16 cellular contexts compared by ENCODE assay signal in the genomic region with DNA sequence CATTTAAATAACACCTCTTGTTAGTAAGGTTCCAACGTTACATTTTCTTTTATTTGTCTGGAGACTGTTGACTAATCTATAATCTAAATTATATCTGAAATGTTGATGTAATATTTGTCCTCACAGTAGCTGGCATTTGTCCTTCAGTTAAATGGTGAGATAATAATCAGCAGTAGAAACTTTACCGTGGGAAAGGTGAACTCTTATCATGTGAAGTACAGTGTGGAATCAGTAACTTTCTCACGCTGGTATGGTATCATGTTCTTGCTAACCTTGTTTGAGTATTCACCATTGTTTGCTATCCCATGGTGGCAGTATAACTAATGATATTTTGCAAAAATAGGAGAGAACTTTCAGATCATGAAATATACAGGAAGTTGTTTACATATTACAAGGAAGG. TPM values are rescaled to one million over a fixed set of nuclear protein-coding genes. Genes with fewer than 3 reads are reported as not detected.
DNase-seq lines count a peak whose midpoint lies in the region; ATAC-seq and TF ChIP-seq lines count a peak whose summit lies in the region.
"Had no signal": no experiment of that assay in that cellular context is flagged by ENCODE, and none has a peak within 500 bp of the region (broad histone marks: within the 10 kb centered on the region; RNA-seq: fewer than 3 reads in every experiment).

No MANE protein-coding gene starts in this region.

- DNase-seq in Caki2 (ENCODE audit: low read depth) (peak; percentile 55), memory B cell (ENCODE audit: low spot score in 2 of 2) (no peak), NCI-H774 (lab: John Stamatoyannopoulos, UW) (no peak), NOMO-1 treated with dmso at 0.1 percent for 144 hours (lab: John Stamatoyannopoulos, UW; ENCODE audit: unreplicated experiment) (no peak)
- DNase-seq in activated T-helper 1 cell treated with anti-CD3 and anti-CD28 coated beads, Interleukin-12 subunit alpha, Interleukin-12 subunit beta, Interleukin-2, Interleukin-4 antibody, amounts not matched to agents 30 ng/mL and 10 ng/mL and 1 ng/mL, durations not matched to agents 14 hours and 24 hours and 36 hours (ENCODE audit: low spot score) = no peak
- DNase-seq: activated gamma-delta T cell; lower lobe of right lung; NCI-H1105 treated with DMSO at 0.1 percent for 48 hours; stimulated activated CD4-positive, alpha-beta T cell treated with anti-CD3 and anti-CD28 coated beads, Interleukin-4, amount 100 ng/mL, for 4 hours; stimulated activated naive CD8-positive, alpha-beta T cell treated with anti-CD3 and anti-CD28 coated beads, Interleukin-15, Interleukin-2, amounts not matched to agents 100 U/mL and 50 U/mL, for 24 hours had no signal

- H3K27me3 Mint-ChIP-seq in activated T-helper 1 cell treated with anti-CD3 and anti-CD28 coated beads, Interleukin-12 subunit alpha, Interleukin-12 subunit beta, Interleukin-2, Interleukin-4 antibody, amounts not matched to agents 30 ng/mL and 10 ng/mL and 1 ng/mL, durations not matched to agents 14 hours and 24 hours and 36 hours (ENCODE audit: insufficient read depth) = no peaks in the 10 kb centered on the region
- H3K27me3 Mint-ChIP-seq in memory B cell = no peaks in the 10 kb centered on the region
- H3K27me3 Mint-ChIP-seq: B cell had no signal

- H3K27ac ChIP-seq in HEK293 (ENCODE audit: extremely low read depth, low read depth, low read length) = no peak overlapping the region
- H3K27ac ChIP-seq: lower lobe of right lung had no signal

- POLR2A ChIA-PET in HEK293 (lab: Yijun Ruan, JAX) = interaction anchor here (0.9 kb wide), 1 partner anchor 132 kb away, joined by 3 read pairs; no protein-coding TSS in a partner anchor

- TF ChIP-seq CTCF in HEK293 (tag by site-specific recombination; IDR thresholded peaks at IDR 0.05) = no peak

- no peak overlapping the region for H3K4me3 ChIP-seq in HEK293 (ENCODE audit: low read depth, low read length)
- H3K4me3 ChIP-seq: lower lobe of right lung had no signal

- peaks cover 54% of the 10 kb centered on the region for H3K4me1 Mint-ChIP-seq in activated T-helper 1 cell treated with anti-CD3 and anti-CD28 coated beads, Interleukin-12 subunit alpha, Interleukin-12 subunit beta, Interleukin-2, Interleukin-4 antibody, amounts not matched to agents 30 ng/mL and 10 ng/mL and 1 ng/mL, durations not matched to agents 14 hours and 24 hours and 36 hours (ENCODE audit: low read depth)
- H3K4me1 Mint-ChIP-seq in memory B cell = peaks cover 18% of the 10 kb centered on the region

- H3K9me3 Mint-ChIP-seq in activated T-helper 1 cell treated with anti-CD3 and anti-CD28 coated beads, Interleukin-12 subunit alpha, Interleukin-12 subunit beta, Interleukin-2, Interleukin-4 antibody, amounts not matched to agents 30 ng/mL and 10 ng/mL and 1 ng/mL, durations not matched to agents 14 hours and 24 hours and 36 hours = no peaks in the 10 kb centered on the region
- H3K9me3 Mint-ChIP-seq in memory B cell = no peaks in the 10 kb centered on the region

- H3K27ac Mint-ChIP-seq in activated T-helper 1 cell treated with anti-CD3 and anti-CD28 coated beads, Interleukin-12 subunit alpha, Interleukin-12 subunit beta, Interleukin-2, Interleukin-4 antibody, amounts not matched to agents 30 ng/mL and 10 ng/mL and 1 ng/mL, durations not matched to agents 14 hours and 24 hours and 36 hours = peak overlapping the region; percentile 31
- peak overlapping the region; percentile 67 for H3K27ac Mint-ChIP-seq in memory B cell
- H3K27ac Mint-ChIP-seq: B cell had no signal

- in situ Hi-C loops in Caki2 (cut with HindIII; ENCODE audit: low pct_unique_long_range_greater_than_20kb, low sequenced_read_pairs) = no loop called here

- H3K36me3 ChIP-seq in HEK293 (ENCODE audit: control insufficient read depth in 2 of 2, insufficient read depth in 1 of 2, low read length in 2 of 2) = peaks cover 38 to 72% of the 10 kb centered on the region in 2 experiments

- no peak overlapping the region for H3K4me3 Mint-ChIP-seq in activated T-helper 1 cell treated with anti-CD3 and anti-CD28 coated beads, Interleukin-12 subunit alpha, Interleukin-12 subunit beta, Interleukin-2, Interleukin-4 antibody, amounts not matched to agents 30 ng/mL and 10 ng/mL and 1 ng/mL, durations not matched to agents 14 hours and 24 hours and 36 hours
- H3K4me3 Mint-ChIP-seq in memory B cell = no peak overlapping the region
- H3K4me3 Mint-ChIP-seq: B cell had no signal

- H3K4me1 ChIP-seq in HEK293 (ENCODE audit: control insufficient read depth, insufficient read depth, low read length) = peaks cover 11% of the 10 kb centered on the region

- intact Hi-C loops in activated T-helper 1 cell treated with anti-CD3 and anti-CD28 coated beads, Interleukin-12 subunit alpha, Interleukin-12 subunit beta, Interleukin-2, Interleukin-4 antibody, amounts not matched to agents 30 ng/mL and 10 ng/mL and 1 ng/mL, durations not matched to agents 14 hours and 24 hours and 36 hours (cut with micrococcal nuclease) = loop anchor here (5.0 kb wide), 4 partner anchors 78 to 293 kb away; a partner anchor contains a TSS

- H3K36me3 Mint-ChIP-seq in activated T-helper 1 cell treated with anti-CD3 and anti-CD28 coated beads, Interleukin-12 subunit alpha, Interleukin-12 subunit beta, Interleukin-2, Interleukin-4 antibody, amounts not matched to agents 30 ng/mL and 10 ng/mL and 1 ng/mL, durations not matched to agents 14 hours and 24 hours and 36 hours (ENCODE audit: low read depth) = peaks cover 39% of the 10 kb centered on the region
- H3K36me3 Mint-ChIP-seq in memory B cell = peaks cover 7% of the 10 kb centered on the region

- CTCF ChIA-PET in HEK293 (lab: Yijun Ruan, JAX) = interaction anchor here (0.6 to 1.7 kb wide), 7 partner anchors 12 to 496 kb away, joined by 3 to 6 read pairs (median 5); no protein-coding TSS in a partner anchor

- no peak for ATAC-seq in memory B cell (ENCODE audit: low read depth)
- no peak for ATAC-seq in HG02759 (IDR thresholded peaks at IDR 0.05; ENCODE audit: unreplicated experiment)
- no peak for ATAC-seq in GM21367 (IDR thresholded peaks at IDR 0.05; ENCODE audit: unreplicated experiment)
- ATAC-seq: lower lobe of right lung; stimulated activated naive CD8-positive, alpha-beta T cell treated with anti-CD3 and anti-CD28 coated beads, Interleukin-15, Interleukin-2, amounts not matched to agents 100 U/mL and 50 U/mL, for 24 hours had no signal

- no peaks in the 10 kb centered on the region for H3K9me3 ChIP-seq in HEK293 (ENCODE audit: control insufficient read depth, insufficient read depth, low read depth, low read length)
- H3K9me3 ChIP-seq: lower lobe of right lung had no signal

TF ChIP-seq in HEK293, 187 proteins besides CTCF, POLR2A, EP300 and RAD21:
- TF ChIP-seq, protein P1, sequence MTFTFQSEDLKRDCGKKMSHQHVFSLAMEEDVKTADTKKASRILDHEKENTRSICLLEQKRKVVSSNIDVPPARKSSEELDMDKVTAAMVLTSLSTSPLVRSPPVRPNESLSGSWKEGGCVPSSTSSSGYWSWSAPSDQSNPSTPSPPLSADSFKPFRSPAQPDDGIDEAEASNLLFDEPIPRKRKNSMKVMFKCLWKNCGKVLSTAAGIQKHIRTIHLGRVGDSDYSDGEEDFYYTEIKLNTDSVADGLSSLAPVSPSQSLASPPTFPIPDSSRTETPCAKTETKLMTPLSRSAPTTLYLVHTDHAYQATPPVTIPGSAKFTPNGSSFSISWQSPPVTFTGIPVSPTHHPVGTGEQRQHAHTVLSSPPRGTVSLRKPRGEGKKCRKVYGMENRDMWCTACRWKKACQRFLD (tag by site-specific recombination; IDR thresholded peaks at IDR 0.05) = no peak
- TF ChIP-seq GLI4 (tag by site-specific recombination; IDR thresholded peaks at IDR 0.05) (no peak), ZNF19 (tag by site-specific recombination; IDR thresholded peaks at IDR 0.05; ENCODE audit: low read depth) (no peak), OSR2 (tag by site-specific recombination; IDR thresholded peaks at IDR 0.05) (peak; percentile 67), ZNF529 (tag by site-specific recombination; IDR thresholded peaks at IDR 0.05; ENCODE audit: insufficient replicate concordance) (no peak), PRDM1 (tag by site-specific recombination; IDR thresholded peaks at IDR 0.05) (0 out of 2 replicates have a peak, but pooled peaks have one; percentile 31), ZNF404 (tag by site-specific recombination; IDR thresholded peaks at IDR 0.05) (no peak), ZBTB17 (tag by site-specific recombination; IDR thresholded peaks at IDR 0.05) (no peak), ZNF837 (tag by site-specific recombination; IDR thresholded peaks at IDR 0.05) (no peak), ZBTB7A (tag by site-specific recombination; IDR thresholded peaks at IDR 0.05; ENCODE audit: low read depth) (no peak), ZNF391 (tag by site-specific recombination; IDR thresholded peaks at IDR 0.05; ENCODE audit: borderline replicate concordance, low read depth) (no peak)
- TF ChIP-seq, protein P2, sequence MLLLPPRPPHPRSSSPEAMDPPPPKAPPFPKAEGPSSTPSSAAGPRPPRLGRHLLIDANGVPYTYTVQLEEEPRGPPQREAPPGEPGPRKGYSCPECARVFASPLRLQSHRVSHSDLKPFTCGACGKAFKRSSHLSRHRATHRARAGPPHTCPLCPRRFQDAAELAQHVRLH (tag by site-specific recombination; IDR thresholded peaks at IDR 0.05) = no peak
- TF ChIP-seq, protein P3, sequence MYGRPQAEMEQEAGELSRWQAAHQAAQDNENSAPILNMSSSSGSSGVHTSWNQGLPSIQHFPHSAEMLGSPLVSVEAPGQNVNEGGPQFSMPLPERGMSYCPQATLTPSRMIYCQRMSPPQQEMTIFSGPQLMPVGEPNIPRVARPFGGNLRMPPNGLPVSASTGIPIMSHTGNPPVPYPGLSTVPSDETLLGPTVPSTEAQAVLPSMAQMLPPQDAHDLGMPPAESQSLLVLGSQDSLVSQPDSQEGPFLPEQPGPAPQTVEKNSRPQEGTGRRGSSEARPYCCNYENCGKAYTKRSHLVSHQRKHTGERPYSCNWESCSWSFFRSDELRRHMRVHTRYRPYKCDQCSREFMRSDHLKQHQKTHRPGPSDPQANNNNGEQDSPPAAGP (tag by site-specific recombination; IDR thresholded peaks at IDR 0.05) = no peak

RNA-seq across cellular contexts. Expression of a gene that starts 4.7 kb away (rescaled TPM):
- 121 and 134 TPM in 2 replicates for total RNA-seq in Caki2 (2014; rRNA removed; shearing (Covaris generic); ENCODE audit: low replicate concordance)
- 80.8 and 83.5 TPM in 2 replicates for total RNA-seq in activated T-helper 1 cell treated with anti-CD3 and anti-CD28 coated beads, Interleukin-12 subunit alpha, Interleukin-12 subunit beta, Interleukin-2, Interleukin-4 antibody, amounts not matched to agents 30 ng/mL and 10 ng/mL and 1 ng/mL, durations not matched to agents 14 hours and 24 hours and 36 hours

RNA-seq across cellular contexts. Expression of a gene that starts 19.3 kb away (rescaled TPM):
- not detected in 2 replicates for total RNA-seq in Caki2 (2014; rRNA removed; shearing (Covaris generic); ENCODE audit: low replicate concordance)
- total RNA-seq in activated T-helper 1 cell treated with anti-CD3 and anti-CD28 coated beads, Interleukin-12 subunit alpha, Interleukin-12 subunit beta, Interleukin-2, Interleukin-4 antibody, amounts not matched to agents 30 ng/mL and 10 ng/mL and 1 ng/mL, durations not matched to agents 14 hours and 24 hours and 36 hours = not detected in 2 replicates
- total RNA-seq: G401, pulmonary artery endothelial cell had no signal
